In genomic region chr16:57647136-57647875, GRCh38 we compare ENCODE assay signal across 15 cellular contexts. TPM values are rescaled to one million over a fixed set of nuclear protein-coding genes. Genes with fewer than 3 reads are reported as not detected.
DNase-seq lines count a peak whose midpoint lies in the region; ATAC-seq, FAIRE-seq and TF ChIP-seq lines count a peak whose summit lies in the region.
"Had no signal": no experiment of that assay in that cellular context is flagged by ENCODE, and none has a peak within 500 bp of the region (broad histone marks: within the 10 kb centered on the region; RNA-seq: fewer than 3 reads in every experiment).

No MANE protein-coding gene starts in this region.

- TF ChIP-seq EP300 in GM12878 (IDR thresholded peaks at IDR 0.05; ENCODE audit: borderline replicate concordance in 1 of 2, control insufficient read depth in 1 of 2, low read depth in 2 of 2, low read length in 2 of 2) = no peak

- TF ChIP-seq POLR2A in breast epithelium (IDR thresholded peaks at IDR 0.05) = no peak
- TF ChIP-seq POLR2A in GM12878 (IDR thresholded peaks at IDR 0.05; ENCODE audit: low read depth, low read length) = no peak

- H3K27me3 ChIP-seq in breast epithelium = no peaks in the 10 kb centered on the region
- no peaks in the 10 kb centered on the region for H3K27me3 ChIP-seq in GM12878 (replicated peaks in 1 of 2; ENCODE audit: control insufficient read depth in 2 of 2, insufficient read depth in 2 of 2, low read length in 1 of 2)
- no peaks in the 10 kb centered on the region for H3K27me3 ChIP-seq in lung (ENCODE audit: control insufficient read depth, insufficient read depth)
- peaks cover 4% of the 10 kb centered on the region for H3K27me3 ChIP-seq in upper lobe of right lung

- no peaks in the 10 kb centered on the region for H3K36me3 ChIP-seq in breast epithelium
- H3K36me3 ChIP-seq in GM12878 (ENCODE audit: control insufficient read depth in 2 of 2, insufficient read depth in 2 of 2, low read length in 1 of 2) = no peaks in the 10 kb centered on the region
- peaks cover 0 to 14% of the 10 kb centered on the region in 2 donors for H3K36me3 ChIP-seq in lung (ENCODE audit: control insufficient read depth in 2 of 2, insufficient read depth in 2 of 2, low read length in 2 of 2)
- peaks cover 6% of the 10 kb centered on the region for H3K36me3 ChIP-seq in upper lobe of right lung

- no peaks in the 10 kb centered on the region for H3K36me3 Mint-ChIP-seq in MCF 10A (ENCODE audit: insufficient read depth, unreplicated experiment)

- in situ Hi-C loops in GM12878 (cut with MboI) = no loop called here

- RAD21 ChIA-PET in GM12878 (lab: Charles Lee; ENCODE audit: unreplicated experiment) = interaction anchor here (0.5 to 6.0 kb wide), 18 partner anchors 8 to 357 kb away, joined by 3 to 88 read pairs (median 6); partner anchors contain the start of gene KATNB1

- H3K4me3 Mint-ChIP-seq in MCF 10A (ENCODE audit: unreplicated experiment) = no peak overlapping the region
- H3K4me3 Mint-ChIP-seq: nephron progenitor cell had no signal

- peaks cover 7% of the 10 kb centered on the region for H3K4me1 Mint-ChIP-seq in MCF 10A (ENCODE audit: insufficient read depth, unreplicated experiment)

- no peaks in the 10 kb centered on the region for H4K20me1 ChIP-seq in GM12878 (ENCODE audit: control insufficient read depth, insufficient read depth)

- peak overlapping the region; percentile 82 to 92 for H3K27ac ChIP-seq in breast epithelium
- no peak overlapping the region for H3K27ac ChIP-seq in GM12878 (ENCODE audit: control insufficient read depth, insufficient read depth)
- peak overlapping the region; percentile 37 to 86 for H3K27ac ChIP-seq in lung (ENCODE audit: low read depth in 1 of 2, low read length in 1 of 2)
- H3K27ac ChIP-seq in upper lobe of right lung = peak overlapping the region; percentile 70
- H3K27ac ChIP-seq: C4-2B had no signal

- H3K4me3 ChIP-seq in breast epithelium = peak overlapping the region in 1 of 3 donors; percentile 15
- no peak overlapping the region for H3K4me3 ChIP-seq in GM12878
- H3K4me3 ChIP-seq in lung = no peak overlapping the region
- no peak overlapping the region for H3K4me3 ChIP-seq in upper lobe of right lung

- H3K4me1 ChIP-seq in breast epithelium = peaks cover 0 to 6% of the 10 kb centered on the region in 2 donors
- peaks cover 19% of the 10 kb centered on the region for H3K4me1 ChIP-seq in GM12878 (ENCODE audit: control insufficient read depth, insufficient read depth, low read length)
- H3K4me1 ChIP-seq in lung (ENCODE audit: control insufficient read depth in 2 of 2, insufficient read depth in 2 of 2, low read length in 2 of 2) = peaks cover 0 to 30% of the 10 kb centered on the region in 2 donors
- peaks cover 27% of the 10 kb centered on the region for H3K4me1 ChIP-seq in upper lobe of right lung

- H2AFZ ChIP-seq in GM12878 (ENCODE audit: control insufficient read depth, low read depth, low read length) = no peak overlapping the region

- 40% methylated on average over 10 of the region's 10 CpGs for WGBS in GM12878 (ENCODE audit: insufficient coverage, insufficient replicate concordance, low lambda C conversion rate, missing lambda C conversion rate)
- WGBS in lung, 2 donors = 52 to 60% methylated on average over 10 of the region's 10 CpGs

- no TSS peak for BruUV-seq in MCF 10A (replicated peaks; lab: Mats Ljungman, UMichigan)
- no TSS peak for BruUV-seq in GM12878 (replicated peaks; lab: Mats Ljungman, UMichigan)

- no peak for FAIRE-seq in GM12878 (lab: Jason Lieb, UNC)

- H3K4me2 ChIP-seq in GM12878 (ENCODE audit: control insufficient read depth, insufficient read depth) = peak overlapping the region; percentile 44; the same call in 1 of the 2 replicates

- SMC1A ChIA-PET in GM12878 (lab: Charles Lee; ENCODE audit: uncharacterized antibody, unreplicated experiment) = interaction anchor here (0.7 to 6.6 kb wide), 11 partner anchors 9 to 354 kb away, joined by 3 to 126 read pairs (median 10); partner anchors contain the start of gene USB1

- H3K9me3 Mint-ChIP-seq in MCF 10A (ENCODE audit: unreplicated experiment) = no peaks in the 10 kb centered on the region
- H3K9me3 Mint-ChIP-seq: nephron progenitor cell had no signal

- no peaks in the 10 kb centered on the region for H3K79me2 ChIP-seq in GM12878 (ENCODE audit: control insufficient read depth, insufficient read depth, low read length)

- intact Hi-C loops in breast epithelium (cut with DNase I; ENCODE audit: low total_unique reads) = no loop called here
- intact Hi-C loops in MCF 10A (cut with micrococcal nuclease) = no loop called here
- intact Hi-C loops in GM12878 (cut with micrococcal nuclease; ENCODE audit: unreplicated experiment) = no loop called here
- intact Hi-C loops in upper lobe of right lung (cut with DNase I) = loop anchor here (5.0 kb wide), 1 partner anchor 55 kb away; no protein-coding TSS in a partner anchor

- DNase-seq in breast epithelium (ENCODE audit: low spot score in 2 of 2) = no peak
- DNase-seq in MCF 10A (ENCODE audit: unreplicated experiment) = no peak
- DNase-seq in GM12878 (ENCODE audit: low read depth, low spot score) = no peak
- DNase-seq in lung (ENCODE audit: low spot score) = no peak
- no peak for DNase-seq in upper lobe of right lung
- DNase-seq in HPDE6-E6E7 (ENCODE audit: extremely low spot score) = no peak
- DNase-seq: GOT3, head of caudate nucleus, NCI-H1417, nephron progenitor cell, SIG-M5 had no signal

- TF ChIP-seq CTCF in breast epithelium (IDR thresholded peaks at IDR 0.05) (no peak), MCF 10A (IDR thresholded peaks at IDR 0.05; ENCODE audit: unreplicated experiment) (no peak), GM12878 (IDR thresholded peaks at IDR 0.05 in 2 of 3, conservative IDR thresholded peaks at IDR 0.05 in 1 of 3; ENCODE audit: control insufficient read depth in 2 of 3, extremely low read depth in 1 of 3, insufficient read depth in 1 of 3, low read depth in 3 of 3, low read length in 3 of 3) (no peak), lung (IDR thresholded peaks at IDR 0.05; ENCODE audit: control extremely low read depth, extremely low read depth) (no peak), upper lobe of right lung (IDR thresholded peaks at IDR 0.05) (no peak)

- no peak overlapping the region for H3K9ac ChIP-seq in GM12878 (ENCODE audit: control insufficient read depth, insufficient read depth, low read length)

- ATAC-seq in GM12878 (no peak), lung (ENCODE audit: insufficient read depth, low FRiP score) (no peak), upper lobe of right lung (no peak), HG03571 (IDR thresholded peaks at IDR 0.05; ENCODE audit: unreplicated experiment) (no peak), HG02973 (IDR thresholded peaks at IDR 0.05; ENCODE audit: unreplicated experiment) (no peak)

- no peaks in the 10 kb centered on the region for H3K27me3 Mint-ChIP-seq in MCF 10A (ENCODE audit: insufficient read depth, unreplicated experiment)

- no peak for TF ChIP-seq RAD21 in GM12878 (IDR thresholded peaks at IDR 0.05; ENCODE audit: insufficient read depth, low read depth, low read length)

- no peaks in the 10 kb centered on the region for H3K9me3 ChIP-seq in breast epithelium
- no peaks in the 10 kb centered on the region for H3K9me3 ChIP-seq in GM12878 (replicated peaks; ENCODE audit: control insufficient read depth, insufficient read depth, low read length)
- H3K9me3 ChIP-seq in lung (ENCODE audit: control insufficient read depth in 2 of 2, insufficient read depth in 1 of 2, low read length in 1 of 2) = peaks cover 0 to 2% of the 10 kb centered on the region in 2 donors
- no peaks in the 10 kb centered on the region for H3K9me3 ChIP-seq in upper lobe of right lung

- POLR2A ChIA-PET in MCF 10A (lab: Yijun Ruan, JAX) = interaction anchor here (0.7 kb wide), 1 partner anchor 25 kb away, joined by 3 read pairs; no protein-coding TSS in a partner anchor
- POLR2A ChIA-PET in GM12878 (lab: Charles Lee) = interaction anchor here (1.1 to 1.8 kb wide), 4 partner anchors 37 to 56 kb away, joined by 3 to 11 read pairs (median 5); no protein-coding TSS in a partner anchor

- no peak overlapping the region for H3K27ac Mint-ChIP-seq in MCF 10A (ENCODE audit: low read depth, unreplicated experiment)
- H3K27ac Mint-ChIP-seq: nephron progenitor cell had no signal

- CTCF ChIA-PET in MCF 10A (lab: Yijun Ruan, JAX) = interaction anchor here (0.6 to 5.9 kb wide), 18 partner anchors 11 to 216 kb away, joined by 3 to 141 read pairs (median 12); partner anchors contain the start of genes ADGRG1, ADGRG3 and KATNB1
- CTCF ChIA-PET in GM12878 (lab: Yijun Ruan, JAX) = interaction anchor here (1.0 to 8.1 kb wide), 13 partner anchors 9 to 229 kb away, joined by 3 to 210 read pairs (median 14); partner anchors contain the start of gene KATNB1

RNA-seq across cellular contexts. Expression of gene ADGRG1, which starts 18.9 kb away (rescaled TPM):
- 10 to 100 TPM in 2 of 3 donors, 1 to 10 TPM in 1; 9.4 to 54.1 (median 34.0) TPM for total RNA-seq in breast epithelium
- total RNA-seq in MCF 10A (2022) = 10.1 and 10.2 TPM in 2 replicates
- 1.2 TPM in 1 of 2 replicates, not detected in the other for total RNA-seq in GM12878 (2013; cell fraction: nucleolus; rRNA removed)
- 0.16 and 0.56 TPM in 2 replicates for total RNA-seq in GM12878 (2014; rRNA removed)
- total RNA-seq in GM12878 (2014; rRNA removed; fragmentation: Illumina TruSeq; extraction: Trizol) = 0.32 and 0.72 TPM in 2 replicates
- 1.8 and 2.0 TPM in 2 replicates for total RNA-seq in GM12878 (2021)
- polyA plus RNA-seq in GM12878 (2011; ENCODE audit: low read depth) = 0.55 TPM
- polyA plus RNA-seq in GM12878 (2011; rRNA removed) = 0.07 and 0.17 TPM in 2 replicates
- polyA plus RNA-seq in GM12878 (2011; cell fraction: cytosol; rRNA removed) = 0.15 TPM in 2 replicates
- polyA plus RNA-seq in GM12878 (2011; cell fraction: nucleus; rRNA removed) = 0.47 and 1.1 TPM in 2 replicates
- 1.6 TPM in 2 replicates for polyA plus RNA-seq in GM12878 (2012)
- 0.54 and 1.7 TPM in 2 replicates for polyA plus RNA-seq in GM12878 (2014; fragmentation: Illumina TruSeq; extraction: Trizol)
- under 1 TPM; 0.16 to 0.23 TPM for polyA plus RNA-seq in GM12878 (2014; fragmentation: Nextera tagmentation; extraction: Ambion mirVana)
- 1.6 and 3.9 TPM in 2 replicates for polyA plus RNA-seq in GM12878 (2014; rRNA removed)
- polyA plus RNA-seq in GM12878 (2016; fragmentation: Nextera tagmentation; extraction: Ambion mirVana) = 1 to 10 TPM in 1 of 2 experiments, under 1 TPM in 1; 0.79 to 1.8 TPM
- polyA minus RNA-seq in GM12878 (2011; rRNA and poly(A)+ RNA removed) = 0.44 and 0.72 TPM in 2 replicates
- 0.83 TPM in 1 of 2 replicates, not detected in the other for polyA minus RNA-seq in GM12878 (2011; cell fraction: cytosol; rRNA and poly(A)+ RNA removed)
- 0.10 TPM in 1 of 2 replicates, not detected in the other for polyA minus RNA-seq in GM12878 (2011; cell fraction: nucleus; rRNA and poly(A)+ RNA removed)
- 10 to 100 TPM in 1 of 2 donors, 1 to 10 TPM in 1; 8.8 to 74.4 TPM for total RNA-seq in lung
- polyA plus RNA-seq in lung = 10 to 100 TPM; 18.9 to 37.2 TPM
- total RNA-seq in upper lobe of right lung = 66.9 TPM

RNA-seq across cellular contexts. Expression of gene ADGRG3, which starts 20.8 kb away (rescaled TPM):
- total RNA-seq in breast epithelium = 1 to 10 TPM in 2 of 3 donors, under 1 TPM in 1; 0.64 to 5.2 (median 1.6) TPM
- not detected in 2 replicates for total RNA-seq in MCF 10A (2022)
- total RNA-seq in GM12878 (2013; cell fraction: nucleolus; rRNA removed) = not detected in 2 replicates
- not detected in 2 replicates for total RNA-seq in GM12878 (2014; rRNA removed)
- total RNA-seq in GM12878 (2014; rRNA removed; fragmentation: Illumina TruSeq; extraction: Trizol) = not detected in 2 replicates
- not detected in 2 replicates for total RNA-seq in GM12878 (2021)
- polyA plus RNA-seq in GM12878 (2011; ENCODE audit: low read depth) = not detected
- 0.11 TPM in 1 of 2 replicates, not detected in the other for polyA plus RNA-seq in GM12878 (2011; rRNA removed)
- 0.06 and 0.07 TPM in 2 replicates for polyA plus RNA-seq in GM12878 (2011; cell fraction: cytosol; rRNA removed)
- polyA plus RNA-seq in GM12878 (2011; cell fraction: nucleus; rRNA removed) = 0.13 and 0.28 TPM in 2 replicates
- polyA plus RNA-seq in GM12878 (2012) = not detected in 2 replicates
- polyA plus RNA-seq in GM12878 (2014; fragmentation: Illumina TruSeq; extraction: Trizol) = not detected in 2 replicates
- polyA plus RNA-seq in GM12878 (2014; fragmentation: Nextera tagmentation; extraction: Ambion mirVana) = under 1 TPM in 1 of 2 experiments, not detected in 1; 0.10 TPM
- 0.10 TPM in 1 of 2 replicates, not detected in the other for polyA plus RNA-seq in GM12878 (2014; rRNA removed)
- not detected for polyA plus RNA-seq in GM12878 (2016; fragmentation: Nextera tagmentation; extraction: Ambion mirVana)
- polyA minus RNA-seq in GM12878 (2011; rRNA and poly(A)+ RNA removed) = 0.15 TPM in 1 of 2 replicates, not detected in the other
- polyA minus RNA-seq in GM12878 (2011; cell fraction: cytosol; rRNA and poly(A)+ RNA removed) = not detected in 2 replicates
- polyA minus RNA-seq in GM12878 (2011; cell fraction: nucleus; rRNA and poly(A)+ RNA removed) = not detected in 2 replicates
- total RNA-seq in lung = 10 to 100 TPM in 1 of 2 donors, 1 to 10 TPM in 1; 3.9 to 14.8 TPM
- 10 to 100 TPM in 1 of 2 donors, 1 to 10 TPM in 1; 1.8 to 66.2 TPM for polyA plus RNA-seq in lung
- total RNA-seq in upper lobe of right lung = 5.8 TPM
- total RNA-seq: activated CD8-positive, alpha-beta memory T cell treated with anti-CD3 and anti-CD28 coated beads for 36 hours had no signal

RNA-seq across cellular contexts. Expression of gene DRC7, which starts 47.3 kb away (rescaled TPM):
- total RNA-seq in breast epithelium (1 to 10 TPM in 1 of 3 donors, not detected in 2; 1.5 TPM), MCF 10A (2022) (not detected in 2 replicates), GM12878 (2014; rRNA removed) (not detected in 2 replicates), GM12878 (2014; rRNA removed; fragmentation: Illumina TruSeq; extraction: Trizol) (0.49 TPM in 1 of 2 replicates, not detected in the other), GM12878 (2021) (0.44 TPM in 1 of 2 replicates, not detected in the other), lung (10 to 100 TPM in 1 of 2 donors, 1 to 10 TPM in 1; 8.6 to 10.9 TPM), upper lobe of right lung (not detected)
- total RNA-seq in GM12878 (2013; cell fraction: nucleolus; rRNA removed) = not detected in 2 replicates
- polyA plus RNA-seq in GM12878 (2011; ENCODE audit: low read depth) = not detected
- polyA plus RNA-seq in GM12878 (2011; rRNA removed) (0.10 TPM in 1 of 2 replicates, not detected in the other), GM12878 (2014; fragmentation: Illumina TruSeq; extraction: Trizol) (0.06 TPM in 1 of 2 replicates, not detected in the other), GM12878 (2014; fragmentation: Nextera tagmentation; extraction: Ambion mirVana) (under 1 TPM in 1 of 2 experiments, not detected in 1; 0.06 TPM), GM12878 (2014; rRNA removed) (0.18 TPM in 1 of 2 replicates, not detected in the other), GM12878 (2016; fragmentation: Nextera tagmentation; extraction: Ambion mirVana) (not detected), lung (1 to 10 TPM; 2.5 to 4.2 TPM)
- polyA plus RNA-seq in GM12878 (2011; cell fraction: cytosol; rRNA removed) = 0.04 TPM in 1 of 2 replicates, not detected in the other
- polyA plus RNA-seq in GM12878 (2011; cell fraction: nucleus; rRNA removed) = 0.07 and 0.09 TPM in 2 replicates
- not detected in 2 replicates for polyA plus RNA-seq in GM12878 (2012)
- polyA minus RNA-seq in GM12878 (2011; rRNA and poly(A)+ RNA removed) = not detected in 2 replicates
- polyA minus RNA-seq in GM12878 (2011; cell fraction: cytosol; rRNA and poly(A)+ RNA removed) = not detected in 2 replicates
- polyA minus RNA-seq in GM12878 (2011; cell fraction: nucleus; rRNA and poly(A)+ RNA removed) = not detected in 2 replicates
- total RNA-seq: activated CD8-positive, alpha-beta memory T cell treated with anti-CD3 and anti-CD28 coated beads for 36 hours had no signal
